ENCODE assay signal across 9 cellular contexts in genomic region chr17:51371732-51372151, GRCh38.
DNase-seq lines count a peak whose midpoint lies in the region; TF ChIP-seq lines count a peak whose summit lies in the region.
"Had no signal": no experiment of that assay in that cellular context is flagged by ENCODE, and none has a peak within 500 bp of the region (broad histone marks: within the 10 kb centered on the region; RNA-seq: fewer than 3 reads in every experiment).

No MANE protein-coding gene starts in this region.

- H3K4ac ChIP-seq in H9 (ENCODE audit: low read depth, low read length) (no peak overlapping the region), neuronal stem cell (ENCODE audit: low read length) (no peak overlapping the region)

- H3K14ac ChIP-seq in H9 (ENCODE audit: insufficient read depth, low read length) (no peak overlapping the region), neuronal stem cell (ENCODE audit: low read length) (no peak overlapping the region)

- no peak overlapping the region for H3K27ac ChIP-seq in CD4-positive, alpha-beta memory T cell (ENCODE audit: low read depth, low read length)
- no peak overlapping the region for H3K27ac ChIP-seq in H9 (ENCODE audit: insufficient read length, low read depth, low read length)
- no peak overlapping the region for H3K27ac ChIP-seq in neuronal stem cell (replicated peaks; ENCODE audit: low read length)
- H3K27ac ChIP-seq: SK-N-MC had no signal

- H3K18ac ChIP-seq in H9 (ENCODE audit: insufficient read length, low read depth, low read length) (no peak overlapping the region), neuronal stem cell (ENCODE audit: low read length) (no peak overlapping the region)

- no peaks in the 10 kb centered on the region for H3K9me3 ChIP-seq in CD4-positive, alpha-beta memory T cell (ENCODE audit: control insufficient read depth in 1 of 2, low read length in 2 of 2)
- no peaks in the 10 kb centered on the region for H3K9me3 ChIP-seq in H9 (ENCODE audit: control insufficient read depth, low read depth, low read length)
- H3K9me3 ChIP-seq in neuronal stem cell (replicated peaks in 1 of 2; ENCODE audit: control insufficient read depth in 2 of 2, insufficient read depth in 1 of 2, low read depth in 1 of 2, low read length in 2 of 2): no peaks in the 10 kb centered on the region

- H4K91ac ChIP-seq in H9 (ENCODE audit: insufficient read length, low read depth, low read length) (no peak overlapping the region), neuronal stem cell (ENCODE audit: low read depth, low read length, poor library complexity) (no peak overlapping the region)

- H4K5ac ChIP-seq in H9 (ENCODE audit: insufficient read length, low read depth, low read length): no peak overlapping the region

- no peak overlapping the region for H3K9ac ChIP-seq in H9 (ENCODE audit: extremely low read depth, insufficient read length, low read length)
- H3K9ac ChIP-seq in neuronal stem cell (ENCODE audit: low read depth, low read length, poor library complexity): no peak overlapping the region

- intact Hi-C loops in CD4-positive, alpha-beta memory T cell (cut with micrococcal nuclease): loop anchor here (1.0 to 5.0 kb wide), 4 partner anchors 64 to 391 kb away; no protein-coding TSS in a partner anchor
- intact Hi-C loops in activated CD4-positive, alpha-beta memory T cell treated with anti-CD3 and anti-CD28 coated beads for 36 hours (cut with micrococcal nuclease): loop anchor here (1.0 kb wide), 2 partner anchors 64 to 165 kb away; no protein-coding TSS in a partner anchor

- H3K36me3 Mint-ChIP-seq in CD4-positive, alpha-beta memory T cell: no peaks in the 10 kb centered on the region
- peaks cover 0 to 21% (median 2%) of the 10 kb centered on the region in 3 experiments; a peak in 4 of 7 replicates for H3K36me3 Mint-ChIP-seq in H9 (ENCODE audit: insufficient read depth in 1 of 3, low read depth in 3 of 3)
- H3K36me3 Mint-ChIP-seq in activated CD4-positive, alpha-beta memory T cell treated with anti-CD3 and anti-CD28 coated beads for 36 hours: no peaks in the 10 kb centered on the region

- H2AFZ ChIP-seq in H9 (ENCODE audit: low read length) (no peak overlapping the region), neuronal stem cell (ENCODE audit: low read length) (peak overlapping the region; percentile 80)

- peak overlapping the region in 3 of 8 donors; percentile 40 to 67 (median 40) for H3K4me3 Mint-ChIP-seq in CD4-positive, alpha-beta memory T cell
- peak overlapping the region; percentile 47 to 50 for H3K4me3 Mint-ChIP-seq in H9
- H3K4me3 Mint-ChIP-seq in activated CD4-positive, alpha-beta memory T cell treated with anti-CD3 and anti-CD28 coated beads for 36 hours: peak overlapping the region; percentile 1

- H3K4me1 Mint-ChIP-seq in CD4-positive, alpha-beta memory T cell: peaks cover 7 to 12% (median 11%) of the 10 kb centered on the region in 4 donors
- H3K4me1 Mint-ChIP-seq in H9: peaks cover 36% of the 10 kb centered on the region in 2 experiments
- peaks cover 14% of the 10 kb centered on the region for H3K4me1 Mint-ChIP-seq in activated CD4-positive, alpha-beta memory T cell treated with anti-CD3 and anti-CD28 coated beads for 36 hours (ENCODE audit: low read depth)

- H2AK5ac ChIP-seq in H9 (ENCODE audit: insufficient read length, low read length) (no peak overlapping the region), neuronal stem cell (ENCODE audit: low read depth, low read length) (no peak overlapping the region)

- peaks cover 11% of the 10 kb centered on the region for H3K4me1 ChIP-seq in CD4-positive, alpha-beta memory T cell (ENCODE audit: insufficient read depth, low read length)
- H3K4me1 ChIP-seq in H9 (ENCODE audit: insufficient read depth, low read length) (peaks cover 7% of the 10 kb centered on the region; the same call in 1 of the 2 replicates), neuronal stem cell (ENCODE audit: control insufficient read depth in 2 of 2, insufficient read depth in 1 of 2, low read depth in 1 of 2, low read length in 2 of 2) (peaks cover under 1 to 5% of the 10 kb centered on the region in 2 donors)

- H2BK5ac ChIP-seq in H9 (ENCODE audit: insufficient read length, low read length) (no peak overlapping the region), neuronal stem cell (ENCODE audit: low read length) (no peak overlapping the region)

- H3K27me3 Mint-ChIP-seq in CD4-positive, alpha-beta memory T cell: peaks cover 0 to 2% of the 10 kb centered on the region in 2 donors
- peaks cover 2% of the 10 kb centered on the region for H3K27me3 Mint-ChIP-seq in H9 (ENCODE audit: low read depth)
- no peaks in the 10 kb centered on the region for H3K27me3 Mint-ChIP-seq in activated CD4-positive, alpha-beta memory T cell treated with anti-CD3 and anti-CD28 coated beads for 36 hours

- H2BK15ac ChIP-seq in H9 (ENCODE audit: low read depth, low read length) (no peak overlapping the region), neuronal stem cell (ENCODE audit: low read length) (no peak overlapping the region)

- no peak overlapping the region for H2BK20ac ChIP-seq in H9 (ENCODE audit: low read depth, low read length, poor library complexity, severe bottlenecking)

- H3T11ph ChIP-seq in H9 (ENCODE audit: low read length): no peak overlapping the region

- H2BK12ac ChIP-seq in H9 (ENCODE audit: insufficient read length, low read depth, low read length) (no peak overlapping the region), neuronal stem cell (ENCODE audit: low read length) (no peak overlapping the region)

- peaks cover 0 to 6% (median 0%) of the 10 kb centered on the region in 8 donors for H3K9me3 Mint-ChIP-seq in CD4-positive, alpha-beta memory T cell
- H3K9me3 Mint-ChIP-seq in H9: peaks cover under 1 to 7% of the 10 kb centered on the region in 2 experiments; a peak in 3 of 5 replicates
- no peaks in the 10 kb centered on the region for H3K9me3 Mint-ChIP-seq in activated CD4-positive, alpha-beta memory T cell treated with anti-CD3 and anti-CD28 coated beads for 36 hours

- peak; percentile 41 to 57 (median 47) for DNase-seq in CD4-positive, alpha-beta memory T cell
- peak; percentile 91 for DNase-seq in H9
- peak; percentile 39 for DNase-seq in NCI-H510A (lab: John Stamatoyannopoulos, UW)
- peak; percentile 70 for DNase-seq in activated CD4-positive, alpha-beta memory T cell treated with anti-CD3 and anti-CD28 coated beads for 36 hours
- DNase-seq in fibroblast of mammary gland (ENCODE audit: low read depth): peak; percentile 37
- DNase-seq in neuronal stem cell (ENCODE audit: low spot score): peak; percentile 71
- DNase-seq in OCI-M2 (lab: John Stamatoyannopoulos, UW; ENCODE audit: unreplicated experiment): no peak
- DNase-seq in NCI-H128 (lab: John Stamatoyannopoulos, UW; ENCODE audit: unreplicated experiment): no peak

- TF ChIP-seq CTCF in H9 (conservative IDR thresholded peaks at IDR 0.05) (peak; percentile 88), fibroblast of mammary gland (conservative IDR thresholded peaks at IDR 0.05; ENCODE audit: control insufficient read depth, insufficient read depth, low read depth, low read length) (peak; percentile 42)

- H3K23ac ChIP-seq in H9 (ENCODE audit: insufficient read length, low read depth, low read length) (no peak overlapping the region), neuronal stem cell (ENCODE audit: low read depth, low read length, poor library complexity) (no peak overlapping the region)

- no peak overlapping the region for H2BK120ac ChIP-seq in H9 (ENCODE audit: low read depth, low read length, poor library complexity, severe bottlenecking)
- H2BK120ac ChIP-seq in neuronal stem cell (ENCODE audit: low read depth, low read length): no peak overlapping the region

- no peak overlapping the region for H3K4me3 ChIP-seq in CD4-positive, alpha-beta memory T cell (ENCODE audit: low read length in 2 of 2)
- H3K4me3 ChIP-seq in fibroblast of mammary gland (ENCODE audit: control insufficient read depth, low read depth, low read length) (no peak overlapping the region), neuronal stem cell (ENCODE audit: low read length in 2 of 2) (peak overlapping the region in 1 of 2 donors; percentile 63)

- peak overlapping the region in 4 of 7 donors; percentile 1 to 48 (median 28) for H3K27ac Mint-ChIP-seq in CD4-positive, alpha-beta memory T cell
- H3K27ac Mint-ChIP-seq in H9: peak overlapping the region; percentile 73 to 84 (median 74); a peak in 6 of 7 replicates
- no peak overlapping the region for H3K27ac Mint-ChIP-seq in activated CD4-positive, alpha-beta memory T cell treated with anti-CD3 and anti-CD28 coated beads for 36 hours

- no peaks in the 10 kb centered on the region for H3K79me1 ChIP-seq in H9 (ENCODE audit: insufficient read depth, low read depth, low read length, poor library complexity, severe bottlenecking)
- H3K79me1 ChIP-seq in neuronal stem cell (ENCODE audit: low read depth, low read length): no peaks in the 10 kb centered on the region

- H3K4me2 ChIP-seq in H9 (ENCODE audit: insufficient read depth, insufficient read length, low read length) (peak overlapping the region; percentile 45), neuronal stem cell (ENCODE audit: insufficient read depth, low read length, poor library complexity, severe bottlenecking) (no peak overlapping the region)

- no peaks in the 10 kb centered on the region for H3K36me3 ChIP-seq in CD4-positive, alpha-beta memory T cell (ENCODE audit: insufficient read depth, low read length)
- no peaks in the 10 kb centered on the region for H3K36me3 ChIP-seq in neuronal stem cell (replicated peaks in 1 of 2; ENCODE audit: control insufficient read depth in 2 of 2, insufficient read depth in 2 of 2, low read length in 2 of 2)

- CTCF ChIA-PET in CD4-positive, alpha-beta memory T cell (lab: Charles Lee; ENCODE audit: partially characterized antibody): interaction anchor here (0.6 to 3.5 kb wide), 24 partner anchors 9 to 734 kb away, joined by 3 to 23 read pairs (median 5); no protein-coding TSS in a partner anchor
- CTCF ChIA-PET in activated CD4-positive, alpha-beta memory T cell treated with anti-CD3 and anti-CD28 coated beads for 36 hours (lab: Charles Lee): interaction anchor here (0.6 to 3.1 kb wide), 36 partner anchors 8 to 766 kb away, joined by 3 to 81 read pairs (median 4); no protein-coding TSS in a partner anchor

- POLR2A ChIA-PET in CD4-positive, alpha-beta memory T cell (lab: Charles Lee; ENCODE audit: partially characterized antibody): interaction anchor here (0.8 kb wide), 1 partner anchor 267 kb away, joined by 6 read pairs; no protein-coding TSS in a partner anchor
- POLR2A ChIA-PET in activated CD4-positive, alpha-beta memory T cell treated with anti-CD3 and anti-CD28 coated beads for 36 hours (lab: Charles Lee): interaction anchor here (0.6 kb wide), 1 partner anchor 86 kb away, joined by 3 read pairs; no protein-coding TSS in a partner anchor

- H4K20me1 ChIP-seq in H9 (ENCODE audit: control insufficient read depth, insufficient read depth, insufficient read length): no peaks in the 10 kb centered on the region

- H4K8ac ChIP-seq in H9 (replicated peaks; ENCODE audit: insufficient read length, low read depth, low read length): no peak overlapping the region
- H4K8ac ChIP-seq in neuronal stem cell (ENCODE audit: low read depth, low read length): no peak overlapping the region

- H3K79me2 ChIP-seq in H9 (ENCODE audit: insufficient read depth, low read length): no peaks in the 10 kb centered on the region

- no peak overlapping the region for H3K56ac ChIP-seq in H9 (ENCODE audit: insufficient read length, low read depth, low read length)

- no peaks in the 10 kb centered on the region for H3K23me2 ChIP-seq in H9 (ENCODE audit: insufficient read length, low read depth, low read length, poor library complexity, severe bottlenecking)

- H3K27me3 ChIP-seq in CD4-positive, alpha-beta memory T cell (ENCODE audit: insufficient read depth, low read length): no peaks in the 10 kb centered on the region
- H3K27me3 ChIP-seq in H9 (ENCODE audit: insufficient read depth, low read length): no peaks in the 10 kb centered on the region
- no peaks in the 10 kb centered on the region for H3K27me3 ChIP-seq in neuronal stem cell (ENCODE audit: control insufficient read depth in 3 of 3, insufficient read depth in 3 of 3, low read depth in 1 of 3, low read length in 3 of 3)

- no CpG with 5 or more reads among the region's 5 CpGs for WGBS in H9 (ENCODE audit: extremely low coverage, insufficient read length, low lambda C conversion rate)
- no CpG with 5 or more reads among the region's 5 CpGs for WGBS in neuronal stem cell (ENCODE audit: extremely low coverage in 2 of 2, insufficient read length in 2 of 2, insufficient replicate concordance in 1 of 2), 2 donors

Comparison
In these comparisons a context has a peak if more than half of its experiments do, and no peak if none do; other contexts are left out.
1. DNase-seq: peak in CD4-positive, alpha-beta memory T cell (5 of 5), H9 (single experiment), NCI-H510A (single experiment), activated CD4-positive, alpha-beta memory T cell treated with anti-CD3 and anti-CD28 coated beads for 36 hours (single experiment), fibroblast of mammary gland (single experiment) and neuronal stem cell (single experiment); none in OCI-M2 (single experiment) and NCI-H128 (single experiment).